1 cellular context compared by ENCODE assay signal in the genomic region with DNA sequence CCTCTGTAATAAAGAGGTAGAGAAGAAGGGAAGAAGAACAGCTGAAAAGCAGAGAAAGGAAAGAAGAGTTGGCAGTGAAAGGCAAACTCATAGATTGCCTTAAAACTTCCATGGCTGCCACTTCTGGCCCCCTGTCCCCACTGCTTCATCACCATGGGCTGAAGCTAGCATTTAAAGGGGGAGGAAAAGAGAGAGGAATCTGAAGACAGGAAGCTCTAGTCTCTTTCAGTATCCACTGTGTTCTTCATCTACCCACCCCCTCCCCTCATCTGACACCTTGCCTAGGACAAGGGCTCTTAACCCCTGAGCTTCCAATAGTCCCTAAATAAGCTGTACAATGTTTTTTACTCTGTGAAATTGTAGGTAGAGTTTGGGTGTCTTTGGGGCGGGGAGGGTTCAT.
TF ChIP-seq lines count a peak whose summit lies in the region.

No MANE protein-coding gene starts in this region.

TF ChIP-seq in WTC11, 78 proteins besides CTCF, POLR2A, EP300 and RAD21 (continued from another document):
- TF ChIP-seq, protein P1, sequence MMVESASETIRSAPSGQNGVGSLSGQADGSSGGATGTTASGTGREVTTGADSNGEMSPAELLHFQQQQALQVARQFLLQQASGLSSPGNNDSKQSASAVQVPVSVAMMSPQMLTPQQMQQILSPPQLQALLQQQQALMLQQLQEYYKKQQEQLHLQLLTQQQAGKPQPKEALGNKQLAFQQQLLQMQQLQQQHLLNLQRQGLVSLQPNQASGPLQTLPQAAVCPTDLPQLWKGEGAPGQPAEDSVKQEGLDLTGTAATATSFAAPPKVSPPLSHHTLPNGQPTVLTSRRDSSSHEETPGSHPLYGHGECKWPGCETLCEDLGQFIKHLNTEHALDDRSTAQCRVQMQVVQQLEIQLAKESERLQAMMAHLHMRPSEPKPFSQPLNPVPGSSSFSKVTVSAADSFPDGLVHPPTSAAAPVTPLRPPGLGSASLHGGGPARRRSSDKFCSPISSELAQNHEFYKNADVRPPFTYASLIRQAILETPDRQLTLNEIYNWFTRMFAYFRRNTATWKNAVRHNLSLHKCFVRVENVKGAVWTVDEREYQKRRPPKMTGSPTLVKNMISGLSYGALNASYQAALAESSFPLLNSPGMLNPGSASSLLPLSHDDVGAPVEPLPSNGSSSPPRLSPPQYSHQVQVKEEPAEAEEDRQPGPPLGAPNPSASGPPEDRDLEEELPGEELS (CRISPR knock-in tag; IDR thresholded peaks at IDR 0.05): no peak
- TF ChIP-seq, protein P2, sequence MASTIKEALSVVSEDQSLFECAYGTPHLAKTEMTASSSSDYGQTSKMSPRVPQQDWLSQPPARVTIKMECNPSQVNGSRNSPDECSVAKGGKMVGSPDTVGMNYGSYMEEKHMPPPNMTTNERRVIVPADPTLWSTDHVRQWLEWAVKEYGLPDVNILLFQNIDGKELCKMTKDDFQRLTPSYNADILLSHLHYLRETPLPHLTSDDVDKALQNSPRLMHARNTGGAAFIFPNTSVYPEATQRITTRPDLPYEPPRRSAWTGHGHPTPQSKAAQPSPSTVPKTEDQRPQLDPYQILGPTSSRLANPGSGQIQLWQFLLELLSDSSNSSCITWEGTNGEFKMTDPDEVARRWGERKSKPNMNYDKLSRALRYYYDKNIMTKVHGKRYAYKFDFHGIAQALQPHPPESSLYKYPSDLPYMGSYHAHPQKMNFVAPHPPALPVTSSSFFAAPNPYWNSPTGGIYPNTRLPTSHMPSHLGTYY (CRISPR knock-in tag; IDR thresholded peaks at IDR 0.05): no peak
- no peak for TF ChIP-seq TCF7 (CRISPR knock-in tag; IDR thresholded peaks at IDR 0.05; ENCODE audit: low read depth)
- TF ChIP-seq, protein P3, sequence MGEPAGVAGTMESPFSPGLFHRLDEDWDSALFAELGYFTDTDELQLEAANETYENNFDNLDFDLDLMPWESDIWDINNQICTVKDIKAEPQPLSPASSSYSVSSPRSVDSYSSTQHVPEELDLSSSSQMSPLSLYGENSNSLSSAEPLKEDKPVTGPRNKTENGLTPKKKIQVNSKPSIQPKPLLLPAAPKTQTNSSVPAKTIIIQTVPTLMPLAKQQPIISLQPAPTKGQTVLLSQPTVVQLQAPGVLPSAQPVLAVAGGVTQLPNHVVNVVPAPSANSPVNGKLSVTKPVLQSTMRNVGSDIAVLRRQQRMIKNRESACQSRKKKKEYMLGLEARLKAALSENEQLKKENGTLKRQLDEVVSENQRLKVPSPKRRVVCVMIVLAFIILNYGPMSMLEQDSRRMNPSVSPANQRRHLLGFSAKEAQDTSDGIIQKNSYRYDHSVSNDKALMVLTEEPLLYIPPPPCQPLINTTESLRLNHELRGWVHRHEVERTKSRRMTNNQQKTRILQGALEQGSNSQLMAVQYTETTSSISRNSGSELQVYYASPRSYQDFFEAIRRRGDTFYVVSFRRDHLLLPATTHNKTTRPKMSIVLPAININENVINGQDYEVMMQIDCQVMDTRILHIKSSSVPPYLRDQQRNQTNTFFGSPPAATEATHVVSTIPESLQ (CRISPR knock-in tag; IDR thresholded peaks at IDR 0.05): no peak
- TF ChIP-seq, protein P4, sequence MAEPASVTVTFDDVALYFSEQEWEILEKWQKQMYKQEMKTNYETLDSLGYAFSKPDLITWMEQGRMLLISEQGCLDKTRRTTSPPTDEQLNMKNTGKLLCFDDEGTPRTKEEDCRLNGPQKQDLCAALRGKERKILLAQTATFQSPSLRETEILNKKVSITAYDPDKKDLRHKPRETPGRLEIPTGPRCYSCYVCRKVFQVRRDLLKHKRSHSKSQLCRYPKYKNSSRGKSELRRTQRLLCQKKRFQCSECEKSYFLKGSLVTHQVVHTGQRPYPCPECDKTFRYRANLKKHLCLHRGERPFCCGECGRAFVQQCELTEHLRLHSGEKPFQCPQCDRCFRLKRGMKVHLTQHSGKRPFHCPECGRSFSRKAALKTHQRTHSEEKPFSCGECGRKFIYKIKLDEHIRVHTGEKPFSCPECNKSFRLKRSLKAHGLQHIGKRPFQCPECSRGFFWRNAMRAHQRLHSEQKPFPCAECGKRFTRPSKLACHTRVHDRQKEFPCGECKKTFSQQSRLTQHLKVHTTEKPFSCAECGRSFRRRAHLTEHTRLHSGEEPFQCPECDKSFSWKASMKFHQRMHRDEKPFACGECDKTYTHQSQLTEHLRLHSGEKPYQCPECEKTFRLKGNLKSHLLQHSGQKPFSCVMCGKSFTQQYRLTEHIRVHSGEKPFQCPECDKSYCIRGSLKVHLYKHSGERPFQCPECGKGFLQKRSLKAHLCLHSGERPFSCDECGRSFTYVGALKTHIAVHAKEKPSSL (CRISPR knock-in tag; conservative IDR thresholded peaks at IDR 0.05): no peak
- no peak for TF ChIP-seq HMGA2 (CRISPR knock-in tag; IDR thresholded peaks at IDR 0.05)
- TF ChIP-seq, protein P5, sequence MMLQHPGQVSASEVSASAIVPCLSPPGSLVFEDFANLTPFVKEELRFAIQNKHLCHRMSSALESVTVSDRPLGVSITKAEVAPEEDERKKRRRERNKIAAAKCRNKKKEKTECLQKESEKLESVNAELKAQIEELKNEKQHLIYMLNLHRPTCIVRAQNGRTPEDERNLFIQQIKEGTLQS (CRISPR knock-in tag; conservative IDR thresholded peaks at IDR 0.05): no peak
- TF ChIP-seq ZNF396 (CRISPR knock-in tag; IDR thresholded peaks at IDR 0.05; ENCODE audit: borderline replicate concordance): no peak
- TF ChIP-seq, protein P6, sequence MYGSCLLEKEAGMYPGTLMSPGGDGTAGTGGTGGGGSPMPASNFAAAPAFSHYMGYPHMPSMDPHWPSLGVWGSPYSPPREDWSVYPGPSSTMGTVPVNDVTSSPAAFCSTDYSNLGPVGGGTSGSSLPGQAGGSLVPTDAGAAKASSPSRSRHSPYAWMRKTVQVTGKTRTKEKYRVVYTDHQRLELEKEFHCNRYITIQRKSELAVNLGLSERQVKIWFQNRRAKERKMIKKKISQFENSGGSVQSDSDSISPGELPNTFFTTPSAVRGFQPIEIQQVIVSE (CRISPR knock-in tag; IDR thresholded peaks at IDR 0.05; ENCODE audit: borderline replicate concordance): no peak
- TF ChIP-seq, protein P7, sequence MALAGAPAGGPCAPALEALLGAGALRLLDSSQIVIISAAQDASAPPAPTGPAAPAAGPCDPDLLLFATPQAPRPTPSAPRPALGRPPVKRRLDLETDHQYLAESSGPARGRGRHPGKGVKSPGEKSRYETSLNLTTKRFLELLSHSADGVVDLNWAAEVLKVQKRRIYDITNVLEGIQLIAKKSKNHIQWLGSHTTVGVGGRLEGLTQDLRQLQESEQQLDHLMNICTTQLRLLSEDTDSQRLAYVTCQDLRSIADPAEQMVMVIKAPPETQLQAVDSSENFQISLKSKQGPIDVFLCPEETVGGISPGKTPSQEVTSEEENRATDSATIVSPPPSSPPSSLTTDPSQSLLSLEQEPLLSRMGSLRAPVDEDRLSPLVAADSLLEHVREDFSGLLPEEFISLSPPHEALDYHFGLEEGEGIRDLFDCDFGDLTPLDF (CRISPR knock-in tag; IDR thresholded peaks at IDR 0.05): no peak
- TF ChIP-seq, protein P8, sequence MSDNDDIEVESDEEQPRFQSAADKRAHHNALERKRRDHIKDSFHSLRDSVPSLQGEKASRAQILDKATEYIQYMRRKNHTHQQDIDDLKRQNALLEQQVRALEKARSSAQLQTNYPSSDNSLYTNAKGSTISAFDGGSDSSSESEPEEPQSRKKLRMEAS (CRISPR knock-in tag; IDR thresholded peaks at IDR 0.05): no peak
- TF ChIP-seq, protein P9, sequence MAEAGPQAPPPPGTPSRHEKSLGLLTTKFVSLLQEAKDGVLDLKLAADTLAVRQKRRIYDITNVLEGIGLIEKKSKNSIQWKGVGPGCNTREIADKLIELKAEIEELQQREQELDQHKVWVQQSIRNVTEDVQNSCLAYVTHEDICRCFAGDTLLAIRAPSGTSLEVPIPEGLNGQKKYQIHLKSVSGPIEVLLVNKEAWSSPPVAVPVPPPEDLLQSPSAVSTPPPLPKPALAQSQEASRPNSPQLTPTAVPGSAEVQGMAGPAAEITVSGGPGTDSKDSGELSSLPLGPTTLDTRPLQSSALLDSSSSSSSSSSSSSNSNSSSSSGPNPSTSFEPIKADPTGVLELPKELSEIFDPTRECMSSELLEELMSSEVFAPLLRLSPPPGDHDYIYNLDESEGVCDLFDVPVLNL (CRISPR knock-in tag; IDR thresholded peaks at IDR 0.05; ENCODE audit: borderline replicate concordance, low read depth): no peak
- TF ChIP-seq, protein P10, sequence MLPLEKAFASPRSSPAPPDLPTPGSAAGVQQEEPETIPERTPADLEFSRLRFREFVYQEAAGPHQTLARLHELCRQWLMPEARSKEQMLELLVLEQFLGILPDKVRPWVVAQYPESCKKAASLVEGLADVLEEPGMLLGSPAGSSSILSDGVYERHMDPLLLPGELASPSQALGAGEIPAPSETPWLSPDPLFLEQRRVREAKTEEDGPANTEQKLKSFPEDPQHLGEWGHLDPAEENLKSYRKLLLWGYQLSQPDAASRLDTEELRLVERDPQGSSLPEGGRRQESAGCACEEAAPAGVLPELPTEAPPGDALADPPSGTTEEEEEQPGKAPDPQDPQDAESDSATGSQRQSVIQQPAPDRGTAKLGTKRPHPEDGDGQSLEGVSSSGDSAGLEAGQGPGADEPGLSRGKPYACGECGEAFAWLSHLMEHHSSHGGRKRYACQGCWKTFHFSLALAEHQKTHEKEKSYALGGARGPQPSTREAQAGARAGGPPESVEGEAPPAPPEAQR (CRISPR knock-in tag; IDR thresholded peaks at IDR 0.05): no peak
- no peak for TF ChIP-seq ELF4 (CRISPR knock-in tag; IDR thresholded peaks at IDR 0.05; ENCODE audit: low read depth)
- no peak for TF ChIP-seq GRHL2 (CRISPR knock-in tag; IDR thresholded peaks at IDR 0.05; ENCODE audit: insufficient replicate concordance, severe bottlenecking)
